Comparison of ENCODE assay signal across 1 cellular context in genomic region chr17:75428775-75429469, GRCh38.
TF ChIP-seq lines count a peak whose summit lies in the region.

No MANE protein-coding gene starts in this region.

TF ChIP-seq in A549, 52 proteins besides CTCF, POLR2A, EP300 and RAD21 (continued from another document):
- no peak for TF ChIP-seq REST (IDR thresholded peaks at IDR 0.05)
- TF ChIP-seq USF2 (IDR thresholded peaks at IDR 0.05) = no peak
- no peak for TF ChIP-seq CHD4 (IDR thresholded peaks at IDR 0.05; ENCODE audit: borderline replicate concordance)
- TF ChIP-seq SMC3 (IDR thresholded peaks at IDR 0.05) = no peak
